Comparison of ENCODE assay signal across 20 cellular contexts in the genomic region with DNA sequence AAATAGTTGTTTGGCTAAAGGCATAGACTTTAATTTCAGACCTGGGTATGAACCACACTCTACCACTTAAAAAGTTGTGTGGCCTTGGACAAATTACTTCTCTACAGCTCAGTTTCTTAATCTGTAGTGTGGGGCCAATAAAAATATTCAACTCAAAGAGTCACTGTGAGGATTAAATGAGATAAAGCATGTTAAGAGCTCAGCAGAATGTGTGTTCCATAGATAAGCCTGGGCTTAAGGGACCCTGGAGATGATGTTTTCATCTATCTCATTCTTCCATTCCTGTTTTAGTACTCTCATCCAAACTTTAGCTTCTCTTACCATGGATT.
"Had no signal": no experiment of that assay in that cellular context is flagged by ENCODE, and none has a peak within 500 bp of the region (broad histone marks: within the 10 kb centered on the region; RNA-seq: fewer than 3 reads in every experiment).

No MANE protein-coding gene starts in this region.

- H3K9me3 ChIP-seq: gastroesophageal sphincter, heart left ventricle, left lung, mucosa of descending colon, psoas muscle, stomach, upper lobe of left lung had no signal

- H3K27me3 ChIP-seq: gastroesophageal sphincter, heart left ventricle, left lung, stomach, upper lobe of left lung had no signal

- DNase-seq: activated CD4-positive, alpha-beta memory T cell treated with anti-CD3 and anti-CD28 coated beads for 36 hours; activated CD4-positive, alpha-beta T cell treated with anti-CD3 and anti-CD28 coated beads for 36 hours; activated T-cell treated with anti-CD3 and anti-CD28 coated beads for 4 hours; cerebellar nuclear complex; effector CD4-positive, alpha-beta T cell; heart left ventricle; left lung; mucosa of descending colon; naive thymus-derived CD8-positive, alpha-beta T cell; psoas muscle; right cardiac atrium; stimulated activated CD4-positive, alpha-beta T cell treated with anti-CD3 and anti-CD28 coated beads, Interleukin-4, amount 100 ng/mL, for 1 hour; stomach; T-cell; upper lobe of left lung had no signal

- FAIRE-seq: bronchial epithelial cell had no signal

- H3K27ac ChIP-seq: gastroesophageal sphincter, heart left ventricle, left lung, psoas muscle, skin epidermis, upper lobe of left lung had no signal

- H3K27ac Mint-ChIP-seq: activated CD4-positive, alpha-beta memory T cell treated with anti-CD3 and anti-CD28 coated beads for 36 hours; activated CD4-positive, alpha-beta T cell treated with anti-CD3 and anti-CD28 coated beads for 36 hours; activated naive CD8-positive, alpha-beta T cell; naive thymus-derived CD8-positive, alpha-beta T cell; T-cell had no signal

- H3K4me3 ChIP-seq: gastroesophageal sphincter, heart left ventricle, left lung, mucosa of descending colon, psoas muscle, skin epidermis, stomach, upper lobe of left lung had no signal

- H3K9me3 Mint-ChIP-seq: activated CD4-positive, alpha-beta memory T cell treated with anti-CD3 and anti-CD28 coated beads for 36 hours; naive thymus-derived CD8-positive, alpha-beta T cell; T-cell had no signal

- H3K4me3 Mint-ChIP-seq: activated CD4-positive, alpha-beta memory T cell treated with anti-CD3 and anti-CD28 coated beads for 36 hours; activated CD4-positive, alpha-beta T cell treated with anti-CD3 and anti-CD28 coated beads for 36 hours; activated naive CD8-positive, alpha-beta T cell; naive thymus-derived CD8-positive, alpha-beta T cell; T-cell had no signal

- ATAC-seq: activated CD4-positive, alpha-beta T cell treated with anti-CD3 and anti-CD28 coated beads for 36 hours; esophagus mucosa; gastroesophageal sphincter; heart left ventricle; naive thymus-derived CD8-positive, alpha-beta T cell; psoas muscle; right cardiac atrium; T-cell had no signal

- H3K27me3 Mint-ChIP-seq: activated CD4-positive, alpha-beta memory T cell treated with anti-CD3 and anti-CD28 coated beads for 36 hours; activated CD4-positive, alpha-beta T cell treated with anti-CD3 and anti-CD28 coated beads for 36 hours; activated naive CD8-positive, alpha-beta T cell; T-cell had no signal
